ENCODE assay signal across 18 cellular contexts in the genomic region with DNA sequence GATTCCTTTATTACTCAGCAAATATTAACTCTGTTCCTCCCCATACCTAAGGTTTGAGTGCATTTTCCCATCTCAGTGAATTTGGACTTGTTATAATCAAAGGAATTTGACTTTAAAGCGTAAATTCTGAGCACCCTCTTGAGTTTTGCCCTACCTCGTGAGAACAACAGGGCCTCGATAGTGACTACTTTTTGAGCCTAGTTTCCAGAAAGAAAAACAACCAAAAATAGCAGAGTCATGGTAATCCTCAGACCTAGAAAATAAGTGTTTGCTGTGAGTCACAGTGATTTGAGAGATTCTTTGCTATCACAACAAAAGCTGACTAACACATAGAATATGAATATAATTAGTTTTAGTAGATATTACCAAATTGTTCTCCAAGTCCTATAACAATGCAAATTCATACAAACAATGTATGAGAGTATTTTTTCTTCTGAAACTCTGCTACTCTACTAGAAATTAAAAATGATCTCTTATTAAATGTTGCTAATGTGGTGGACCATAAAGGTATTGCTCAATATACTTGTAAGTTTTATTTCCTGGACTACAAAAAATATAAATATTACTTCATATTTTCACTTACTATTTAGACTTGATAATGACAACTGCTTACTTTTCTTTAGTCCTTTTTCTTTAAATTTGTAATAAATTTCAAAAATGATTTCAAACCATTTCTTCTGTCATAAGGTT.
DNase-seq lines count a peak whose midpoint lies in the region; ATAC-seq and TF ChIP-seq lines count a peak whose summit lies in the region.
"Had no signal": no experiment of that assay in that cellular context is flagged by ENCODE, and none has a peak within 500 bp of the region (broad histone marks: within the 10 kb centered on the region; RNA-seq: fewer than 3 reads in every experiment).

No MANE protein-coding gene starts in this region.

- no peaks in the 10 kb centered on the region for H3K36me3 Mint-ChIP-seq in endothelial cell (ENCODE audit: low read depth, unreplicated experiment)
- H3K36me3 Mint-ChIP-seq: stimulated activated memory B cell treated with anti-CD40 and anti-IgM and Interleukin-4, amounts not matched to agents 10 μg/mL and 1 μg/mL and 100 μg/mL, for 72 hours had no signal

- no peak overlapping the region for H3K4me3 Mint-ChIP-seq in endothelial cell (ENCODE audit: unreplicated experiment)
- H3K4me3 Mint-ChIP-seq: brain; stimulated activated memory B cell treated with anti-CD40 and anti-IgM and Interleukin-4, amounts not matched to agents 10 μg/mL and 1 μg/mL and 100 μg/mL, for 72 hours had no signal

- no peak overlapping the region for H3K27ac ChIP-seq in stomach
- H3K27ac ChIP-seq: esophagus squamous epithelium had no signal

- DNase-seq in DMS53 treated with DMSO at 0.1 percent for 48 hours (lab: John Stamatoyannopoulos, UW; ENCODE audit: unreplicated experiment): peak; percentile 42
- peak; percentile 56 for DNase-seq in RPMI7951 (ENCODE audit: low read depth)
- peak; percentile 70 for DNase-seq in epithelial cell of proximal tubule (ENCODE audit: low read depth)
- no peak for DNase-seq in omental fat pad (ENCODE audit: low spot score)
- no peak for DNase-seq in stomach
- no peak for DNase-seq in NCI-H82 treated with DMSO at 0.1 percent for 48 hours (lab: John Stamatoyannopoulos, UW; ENCODE audit: unreplicated experiment)
- DNase-seq in endothelial cell (ENCODE audit: low spot score): no peak
- DNase-seq: activated CD4-positive, alpha-beta T cell treated with anti-CD3 and anti-CD28 coated beads, Interleukin-2, amount 50 U/mL, for 4 hours; C1 segment of cervical spinal cord; esophagus squamous epithelium; GF-D8; NCI-H1436; NCI-H526 treated with DMSO at 0.1 percent for 48 hours; stimulated activated CD4-positive, alpha-beta T cell treated with anti-CD3 and anti-CD28 coated beads, Interleukin-4, amount 100 ng/mL, for 24 hours; T1000 had no signal

- no peak for TF ChIP-seq EP300 in stomach (IDR thresholded peaks at IDR 0.05)

- no peaks in the 10 kb centered on the region for H3K4me1 Mint-ChIP-seq in endothelial cell (ENCODE audit: unreplicated experiment)
- H3K4me1 Mint-ChIP-seq: brain; stimulated activated memory B cell treated with anti-CD40 and anti-IgM and Interleukin-4, amounts not matched to agents 10 μg/mL and 1 μg/mL and 100 μg/mL, for 72 hours had no signal

- 75 to 87% (median 76%) methylated on average over 3 of the region's 3 CpGs for WGBS in stomach, 5 donors

- H3K27me3 Mint-ChIP-seq in endothelial cell (ENCODE audit: unreplicated experiment): no peaks in the 10 kb centered on the region
- H3K27me3 Mint-ChIP-seq: stimulated activated memory B cell treated with anti-CD40 and anti-IgM and Interleukin-4, amounts not matched to agents 10 μg/mL and 1 μg/mL and 100 μg/mL, for 72 hours had no signal

- TF ChIP-seq POLR2A in stomach (IDR thresholded peaks at IDR 0.05): no peak

- H3K4me1 ChIP-seq in stomach: no peaks in the 10 kb centered on the region
- H3K4me1 ChIP-seq: esophagus squamous epithelium had no signal

- H3K27ac Mint-ChIP-seq in endothelial cell (ENCODE audit: unreplicated experiment): no peak overlapping the region
- H3K27ac Mint-ChIP-seq: brain; stimulated activated memory B cell treated with anti-CD40 and anti-IgM and Interleukin-4, amounts not matched to agents 10 μg/mL and 1 μg/mL and 100 μg/mL, for 72 hours had no signal

- intact Hi-C loops in stomach (cut with DNase I; ENCODE audit: low total_unique reads): no loop called here

- H3K9me3 Mint-ChIP-seq in endothelial cell (ENCODE audit: unreplicated experiment): peaks cover 3% of the 10 kb centered on the region

- H3K27me3 ChIP-seq in stomach: peaks cover 0 to 3% (median 0%) of the 10 kb centered on the region in 3 donors
- H3K27me3 ChIP-seq: esophagus squamous epithelium had no signal

- no peak overlapping the region for H3K4me3 ChIP-seq in epithelial cell of proximal tubule (ENCODE audit: low read depth, low read length)
- no peak overlapping the region for H3K4me3 ChIP-seq in stomach
- H3K4me3 ChIP-seq: esophagus squamous epithelium had no signal

- ATAC-seq in omental fat pad (ENCODE audit: low FRiP score) (peak; percentile 83), HG02763 (IDR thresholded peaks at IDR 0.05; ENCODE audit: unreplicated experiment) (no peak)
- ATAC-seq: stimulated activated memory B cell treated with anti-CD40 and anti-IgM and Interleukin-4, amounts not matched to agents 10 μg/mL and 1 μg/mL and 100 μg/mL, for 72 hours had no signal

- H3K9me3 ChIP-seq in stomach: no peaks in the 10 kb centered on the region
- H3K9me3 ChIP-seq: esophagus squamous epithelium had no signal

- no peak for TF ChIP-seq CTCF in epithelial cell of proximal tubule (conservative IDR thresholded peaks at IDR 0.05; ENCODE audit: low read depth, low read length)
- TF ChIP-seq CTCF in omental fat pad (IDR thresholded peaks at IDR 0.05): no peak
- no peak for TF ChIP-seq CTCF in stomach (IDR thresholded peaks at IDR 0.05)
- TF ChIP-seq CTCF in endothelial cell (IDR thresholded peaks at IDR 0.05; ENCODE audit: unreplicated experiment): no peak

- H3K36me3 ChIP-seq in stomach: no peaks in the 10 kb centered on the region
- H3K36me3 ChIP-seq: esophagus squamous epithelium had no signal

Comparison
In these comparisons a context has a peak if more than half of its experiments do, and no peak if none do; other contexts are left out.
1. DNase-seq: peak in DMS53 treated with DMSO at 0.1 percent for 48 hours (single experiment), RPMI7951 (single experiment) and epithelial cell of proximal tubule (single experiment); none in omental fat pad (single experiment), stomach (single experiment), NCI-H82 treated with DMSO at 0.1 percent for 48 hours (single experiment) and endothelial cell (single experiment).